In the genomic region with DNA sequence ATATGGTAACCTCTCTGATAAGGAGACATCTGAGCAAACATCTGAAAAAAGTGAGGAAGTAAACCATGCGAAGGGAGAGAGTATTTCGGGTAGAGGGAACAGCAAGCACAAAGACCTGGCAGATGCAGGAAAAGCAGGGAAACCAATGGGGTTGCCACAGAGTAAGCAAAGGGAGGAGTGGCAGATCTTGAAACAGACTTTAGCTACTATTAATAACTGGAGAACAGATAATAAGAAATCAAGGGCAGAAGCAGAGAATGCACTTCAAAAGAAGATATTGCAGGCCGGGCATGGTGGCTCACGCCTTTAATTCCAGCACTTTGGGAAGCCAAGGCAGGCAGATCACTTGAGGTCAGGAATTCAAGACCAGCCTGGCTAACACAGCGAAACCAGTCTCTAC, we compare ENCODE assay signal across 1 cellular context.
TF ChIP-seq lines count a peak whose summit lies in the region.

No MANE protein-coding gene starts in this region.

TF ChIP-seq in HEK293, 187 proteins besides CTCF, POLR2A, EP300 and RAD21 (continued from another document):
- TF ChIP-seq, protein P1, sequence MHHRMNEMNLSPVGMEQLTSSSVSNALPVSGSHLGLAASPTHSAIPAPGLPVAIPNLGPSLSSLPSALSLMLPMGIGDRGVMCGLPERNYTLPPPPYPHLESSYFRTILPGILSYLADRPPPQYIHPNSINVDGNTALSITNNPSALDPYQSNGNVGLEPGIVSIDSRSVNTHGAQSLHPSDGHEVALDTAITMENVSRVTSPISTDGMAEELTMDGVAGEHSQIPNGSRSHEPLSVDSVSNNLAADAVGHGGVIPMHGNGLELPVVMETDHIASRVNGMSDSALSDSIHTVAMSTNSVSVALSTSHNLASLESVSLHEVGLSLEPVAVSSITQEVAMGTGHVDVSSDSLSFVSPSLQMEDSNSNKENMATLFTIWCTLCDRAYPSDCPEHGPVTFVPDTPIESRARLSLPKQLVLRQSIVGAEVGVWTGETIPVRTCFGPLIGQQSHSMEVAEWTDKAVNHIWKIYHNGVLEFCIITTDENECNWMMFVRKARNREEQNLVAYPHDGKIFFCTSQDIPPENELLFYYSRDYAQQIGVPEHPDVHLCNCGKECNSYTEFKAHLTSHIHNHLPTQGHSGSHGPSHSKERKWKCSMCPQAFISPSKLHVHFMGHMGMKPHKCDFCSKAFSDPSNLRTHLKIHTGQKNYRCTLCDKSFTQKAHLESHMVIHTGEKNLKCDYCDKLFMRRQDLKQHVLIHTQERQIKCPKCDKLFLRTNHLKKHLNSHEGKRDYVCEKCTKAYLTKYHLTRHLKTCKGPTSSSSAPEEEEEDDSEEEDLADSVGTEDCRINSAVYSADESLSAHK (tag by site-specific recombination; IDR thresholded peaks at IDR 0.05) = peak; percentile 74
- no peak for TF ChIP-seq ZNF654 (tag by site-specific recombination; IDR thresholded peaks at IDR 0.05; ENCODE audit: low read depth)
